Comparison of ENCODE assay signal across 8 cellular contexts in genomic region chr10:72692897-72693598, GRCh38. TPM values are rescaled to one million over a fixed set of nuclear protein-coding genes. Genes with fewer than 3 reads are reported as not detected.
DNase-seq lines count a peak whose midpoint lies in the region; ATAC-seq lines count a peak whose summit lies in the region.

No MANE protein-coding gene starts in this region.

- no peak for ATAC-seq in stimulated activated naive CD8-positive, alpha-beta T cell treated with anti-CD3 and anti-CD28 coated beads, Interleukin-15, amount 100 ng/mL, for 72 hours

- no peaks in the 10 kb centered on the region for H3K9me3 Mint-ChIP-seq in IgD-negative memory B cell
- no peaks in the 10 kb centered on the region for H3K9me3 Mint-ChIP-seq in activated naive CD8-positive, alpha-beta T cell treated with anti-CD3 and anti-CD28 coated beads for 36 hours
- no peaks in the 10 kb centered on the region for H3K9me3 Mint-ChIP-seq in stimulated activated naive CD8-positive, alpha-beta T cell treated with anti-CD3 and anti-CD28 coated beads, Interleukin-15, amount 100 ng/mL, for 72 hours

- H3K4me1 Mint-ChIP-seq in IgD-negative memory B cell: peaks cover 26 to 40% (median 36%) of the 10 kb centered on the region in 3 donors
- peaks cover 38% of the 10 kb centered on the region for H3K4me1 Mint-ChIP-seq in activated naive CD8-positive, alpha-beta T cell treated with anti-CD3 and anti-CD28 coated beads for 36 hours
- peaks cover 36% of the 10 kb centered on the region for H3K4me1 Mint-ChIP-seq in stimulated activated naive CD8-positive, alpha-beta T cell treated with anti-CD3 and anti-CD28 coated beads, Interleukin-15, amount 100 ng/mL, for 72 hours

- H3K36me3 Mint-ChIP-seq in IgD-negative memory B cell: no peaks in the 10 kb centered on the region
- H3K36me3 Mint-ChIP-seq in activated naive CD8-positive, alpha-beta T cell treated with anti-CD3 and anti-CD28 coated beads for 36 hours: no peaks in the 10 kb centered on the region

- DNase-seq in NCI-H526 (lab: John Stamatoyannopoulos, UW) (peak; percentile 2 to 30), NCI-H526 treated with DMSO at 0.1 percent for 48 hours (lab: John Stamatoyannopoulos, UW) (no peak), inferior parietal cortex (ENCODE audit: extremely low spot score) (peak; percentile 40), COR-L47 (lab: John Stamatoyannopoulos, UW) (no peak), A172 (ENCODE audit: low spot score) (no peak)
- DNase-seq in activated naive CD8-positive, alpha-beta T cell treated with anti-CD3 and anti-CD28 coated beads for 36 hours: no peak
- no peak for DNase-seq in stimulated activated naive CD8-positive, alpha-beta T cell treated with anti-CD3 and anti-CD28 coated beads, Interleukin-15, amount 100 ng/mL, for 72 hours

- H3K4me3 Mint-ChIP-seq in IgD-negative memory B cell: peak overlapping the region; percentile 89 to 95 (median 93)
- peak overlapping the region; percentile 88 for H3K4me3 Mint-ChIP-seq in activated naive CD8-positive, alpha-beta T cell treated with anti-CD3 and anti-CD28 coated beads for 36 hours
- peak overlapping the region; percentile 85 for H3K4me3 Mint-ChIP-seq in stimulated activated naive CD8-positive, alpha-beta T cell treated with anti-CD3 and anti-CD28 coated beads, Interleukin-15, amount 100 ng/mL, for 72 hours

- H3K27me3 Mint-ChIP-seq in IgD-negative memory B cell: no peaks in the 10 kb centered on the region
- peaks cover 6% of the 10 kb centered on the region for H3K27me3 Mint-ChIP-seq in activated naive CD8-positive, alpha-beta T cell treated with anti-CD3 and anti-CD28 coated beads for 36 hours
- no peaks in the 10 kb centered on the region for H3K27me3 Mint-ChIP-seq in stimulated activated naive CD8-positive, alpha-beta T cell treated with anti-CD3 and anti-CD28 coated beads, Interleukin-15, amount 100 ng/mL, for 72 hours

- peak overlapping the region; percentile 32 to 78 (median 67) for H3K27ac Mint-ChIP-seq in IgD-negative memory B cell
- H3K27ac Mint-ChIP-seq in activated naive CD8-positive, alpha-beta T cell treated with anti-CD3 and anti-CD28 coated beads for 36 hours: peak overlapping the region; percentile 77
- H3K27ac Mint-ChIP-seq in stimulated activated naive CD8-positive, alpha-beta T cell treated with anti-CD3 and anti-CD28 coated beads, Interleukin-15, amount 100 ng/mL, for 72 hours: peak overlapping the region; percentile 55

RNA-seq across cellular contexts. Expression of gene MCU, which starts 1.1 kb away (rescaled TPM):
- 5.6 TPM for polyA plus RNA-seq in IgD-negative memory B cell
- 10 to 100 TPM; 15.3 to 15.5 TPM for total RNA-seq in activated naive CD8-positive, alpha-beta T cell treated with anti-CD3 and anti-CD28 coated beads for 36 hours
- total RNA-seq in A172 (2014; rRNA removed; shearing (Covaris generic)): 49.7 and 65.2 TPM in 2 replicates

Comparison
In these comparisons a context has a peak if more than half of its experiments do, and no peak if none do; other contexts are left out.
1. DNase-seq: peak in NCI-H526 (2 of 2) and inferior parietal cortex (single experiment); none in NCI-H526 treated with DMSO at 0.1 percent for 48 hours (single experiment), activated naive CD8-positive, alpha-beta T cell treated with anti-CD3 and anti-CD28 coated beads for 36 hours (single experiment), stimulated activated naive CD8-positive, alpha-beta T cell treated with anti-CD3 and anti-CD28 coated beads, Interleukin-15, amount 100 ng/mL, for 72 hours (0 of 2), COR-L47 (single experiment) and A172 (single experiment).
2. Peak in every context shown above with its lines, with median percentiles within 50 percentile points of each other: H3K27ac Mint-ChIP-seq and H3K4me3 Mint-ChIP-seq.